In genomic region chr18:51425475-51425874, GRCh38 we compare ENCODE assay signal across 13 cellular contexts.
A peak's percentile ranks its signal among the peaks of the same experiment; 100 is the strongest.
DNase-seq lines count a peak whose midpoint lies in the region; ATAC-seq, FAIRE-seq and TF ChIP-seq lines count a peak whose summit lies in the region.
"Had no signal": no experiment of that assay in that cellular context is flagged by ENCODE, and none has a peak within 500 bp of the region (broad histone marks: within the 10 kb centered on the region; RNA-seq: fewer than 3 reads in every experiment).

No MANE protein-coding gene starts in this region.

- H3K4me1 ChIP-seq in H1 (replicated peaks in 1 of 4; ENCODE audit: control insufficient read depth in 3 of 4, insufficient read depth in 4 of 4, low read length in 3 of 4), result peaks cover 0 to 11% (median 4%) of the 10 kb centered on the region in 4 experiments; a peak in 4 of 7 replicates
- H3K4me1 ChIP-seq: heart left ventricle, transverse colon had no signal

- H3K36me3 ChIP-seq in H1 (ENCODE audit: control insufficient read depth in 2 of 4, insufficient read depth in 4 of 4, low read length in 3 of 4), result no peaks in the 10 kb centered on the region
- H3K36me3 ChIP-seq: heart left ventricle, transverse colon had no signal

- H4K8ac ChIP-seq in H1 (ENCODE audit: extremely low read depth, insufficient read depth, low read length), result no peak overlapping the region

- no peaks in the 10 kb centered on the region for H3K79me1 ChIP-seq in H1 (ENCODE audit: low read depth, low read length)

- H2AK5ac ChIP-seq in H1 (ENCODE audit: low read depth, low read length), result no peak overlapping the region; the same call in 1 of the 2 replicates

- H4K5ac ChIP-seq in H1 (ENCODE audit: insufficient read length, low read depth, low read length), result no peak overlapping the region

- no peak overlapping the region for H3K27ac ChIP-seq in H1 (ENCODE audit: low read depth, low read length)
- H3K27ac ChIP-seq: heart left ventricle, SK-N-MC, transverse colon had no signal

- no peak overlapping the region for H3K4ac ChIP-seq in H1 (replicated peaks; ENCODE audit: insufficient read length, low read depth, low read length)

- no peaks in the 10 kb centered on the region for H3K79me2 ChIP-seq in H1 (ENCODE audit: control insufficient read depth in 1 of 2, insufficient read depth in 2 of 2, low read length in 2 of 2)

- 0 out of 2 replicates have a peak overlapping the region, but pooled peaks have one; percentile 31 for H2BK15ac ChIP-seq in H1 (ENCODE audit: low read length)

- no peaks in the 10 kb centered on the region for H4K20me1 ChIP-seq in H1 (replicated peaks in 1 of 2; ENCODE audit: control insufficient read depth in 1 of 2, insufficient read depth in 2 of 2, low read length in 2 of 2)

- H3K18ac ChIP-seq in H1 (ENCODE audit: extremely low read depth, low read length), result no peak overlapping the region

- H3K56ac ChIP-seq in H1 (replicated peaks; ENCODE audit: insufficient read length, low read depth, low read length), result no peak overlapping the region

- no peak overlapping the region for H3K14ac ChIP-seq in H1 (ENCODE audit: insufficient read length)

- TF ChIP-seq EP300 in H1 (IDR thresholded peaks at IDR 0.05; ENCODE audit: borderline replicate concordance in 1 of 2, low read depth in 2 of 2, low read length in 2 of 2), result no peak

- no peak overlapping the region for H4K91ac ChIP-seq in H1 (replicated peaks; ENCODE audit: insufficient read length, low read length)

- no peak overlapping the region for H3K23ac ChIP-seq in H1 (ENCODE audit: insufficient read length)

- no peak overlapping the region for H3K9ac ChIP-seq in H1 (replicated peaks in 1 of 4; ENCODE audit: extremely low read depth in 1 of 4, low read depth in 3 of 4, low read length in 3 of 4)

- H2BK20ac ChIP-seq in H1 (ENCODE audit: low read length), result peak overlapping the region; percentile 62

- FAIRE-seq in H1 (lab: Jason Lieb, UNC), result peak; percentile 19

- CTCF ChIA-PET in H1 (lab: Charles Lee; ENCODE audit: partially characterized antibody), result interaction anchor here (1.3 kb wide), 1 partner anchor 31 kb away, joined by 3 read pairs; no protein-coding TSS in a partner anchor

- no peak overlapping the region for H3K4me2 ChIP-seq in H1 (ENCODE audit: insufficient read depth in 1 of 2, low read depth in 2 of 2, low read length in 2 of 2)

- H3K9me3 ChIP-seq in H1 (ENCODE audit: insufficient read depth in 2 of 2, low read depth in 1 of 2, low read length in 1 of 2), result no peaks in the 10 kb centered on the region; a peak in 1 of 4 replicates
- H3K9me3 ChIP-seq: heart left ventricle, transverse colon had no signal

- H3K4me3 ChIP-seq in H1 (ENCODE audit: extremely low read depth in 1 of 4, insufficient read depth in 2 of 4, low read depth in 3 of 4, low read length in 4 of 4), result no peak overlapping the region
- H3K4me3 ChIP-seq: heart left ventricle, SK-N-MC, transverse colon had no signal

- DNase-seq in H1 (ENCODE audit: low read depth in 1 of 2, low spot score in 2 of 2) (no peak), iPS-NIHi11 (ENCODE audit: low spot score) (no peak), GDM1 (lab: John Stamatoyannopoulos, UW) (no peak), CD1c-positive myeloid dendritic cell (ENCODE audit: extremely low spot score) (no peak)
- DNase-seq: activated CD4-positive, alpha-beta T cell treated with anti-CD3 and anti-CD28 coated beads for 4 hours; DMS 273 treated with DMSO at 0.1 percent for 48 hours; heart left ventricle; NCI-H510A; transverse colon had no signal

- 92% methylated on average over 6 of the region's 6 CpGs; no CpG with 5 or more reads in 1 of the 2 experiments for WGBS in H1 (ENCODE audit: extremely low coverage in 1 of 2, insufficient coverage in 1 of 2, insufficient read length in 1 of 2, insufficient replicate concordance in 2 of 2, low coverage in 1 of 2, low lambda C conversion rate in 2 of 2, missing lambda C conversion rate in 1 of 2), 2 experiments

- TF ChIP-seq RAD21 in H1 (IDR thresholded peaks at IDR 0.05 in 1 of 2, conservative IDR thresholded peaks at IDR 0.05 in 1 of 2; ENCODE audit: low read depth in 2 of 2, low read length in 2 of 2), result no peak

- TF ChIP-seq POLR2A in H1 (IDR thresholded peaks at IDR 0.05; ENCODE audit: control extremely low read depth in 1 of 2, low read depth in 2 of 2, low read length in 2 of 2), result no peak

- no peak for TF ChIP-seq CTCF in H1 (IDR thresholded peaks at IDR 0.05; ENCODE audit: control extremely low read depth in 1 of 3, insufficient read depth in 1 of 3, low read depth in 1 of 3, low read length in 3 of 3)

- ATAC-seq in GM18508 (IDR thresholded peaks at IDR 0.05; ENCODE audit: insufficient read depth, unreplicated experiment) (peak; percentile 60), GM19395 (IDR thresholded peaks at IDR 0.05; ENCODE audit: unreplicated experiment) (peak; percentile 68), HG02973 (IDR thresholded peaks at IDR 0.05; ENCODE audit: unreplicated experiment) (peak; percentile 77)
- ATAC-seq: heart left ventricle had no signal

- H2BK120ac ChIP-seq in H1 (replicated peaks; ENCODE audit: low read depth, low read length), result no peak overlapping the region

- H2BK12ac ChIP-seq in H1 (ENCODE audit: low read depth, low read length), result peak overlapping the region; percentile 31; the same call in 1 of the 2 replicates

- POLR2A ChIA-PET in H1 (lab: Charles Lee; ENCODE audit: partially characterized antibody), result no interaction called here

- H3K27me3 ChIP-seq in H1 (replicated peaks in 1 of 4; ENCODE audit: control insufficient read depth in 3 of 4, extremely low read depth in 1 of 4, insufficient read depth in 3 of 4, low read length in 3 of 4), result no peaks in the 10 kb centered on the region
- H3K27me3 ChIP-seq: heart left ventricle, transverse colon had no signal

- H3K23me2 ChIP-seq in H1 (ENCODE audit: low read depth, low read length), result no peaks in the 10 kb centered on the region

- H2AFZ ChIP-seq in H1 (ENCODE audit: low read length), result no peak overlapping the region

- H2BK5ac ChIP-seq in H1 (ENCODE audit: low read depth, low read length), result no peak overlapping the region

TF ChIP-seq in H1, 55 proteins besides CTCF, POLR2A, EP300 and RAD21:
- TF ChIP-seq CHD2 (IDR thresholded peaks at IDR 0.05; ENCODE audit: low read length), result no peak
- TF ChIP-seq BCL11A (IDR thresholded peaks at IDR 0.05; ENCODE audit: low read depth in 2 of 2, low read length in 2 of 2), result no peak
- TF ChIP-seq JUND (IDR thresholded peaks at IDR 0.05; ENCODE audit: low read length), result no peak
